ENCODE assay signal across 1 cellular context in genomic region chr11:17554487-17554886, GRCh38.
TF ChIP-seq lines count a peak whose summit lies in the region.

No MANE protein-coding gene starts in this region.

TF ChIP-seq in SK-N-SH treated with all-trans-retinoic acid at 6 μM for 48 hours, 23 proteins besides CTCF, POLR2A, EP300 and RAD21 (continued from another document):
- TF ChIP-seq TSHZ2 (CRISPR knock-in tag; IDR thresholded peaks at IDR 0.05) (no peak), ZNF8 (CRISPR knock-in tag; IDR thresholded peaks at IDR 0.05) (no peak), TOX (CRISPR knock-in tag; IDR thresholded peaks at IDR 0.05; ENCODE audit: borderline replicate concordance) (no peak), BACH2 (CRISPR knock-in tag; IDR thresholded peaks at IDR 0.05; ENCODE audit: borderline replicate concordance) (no peak), ESRRG (CRISPR knock-in tag; IDR thresholded peaks at IDR 0.05) (no peak), ZFP30 (CRISPR knock-in tag; IDR thresholded peaks at IDR 0.05) (no peak), GLIS3 (CRISPR knock-in tag; IDR thresholded peaks at IDR 0.05) (no peak), CREB5 (CRISPR knock-in tag; IDR thresholded peaks at IDR 0.05; ENCODE audit: low read depth) (no peak), RARB (CRISPR knock-in tag; IDR thresholded peaks at IDR 0.05) (no peak), ARNTL (CRISPR knock-in tag; IDR thresholded peaks at IDR 0.05; ENCODE audit: borderline replicate concordance, low read depth) (no peak)
- TF ChIP-seq, protein P1, sequence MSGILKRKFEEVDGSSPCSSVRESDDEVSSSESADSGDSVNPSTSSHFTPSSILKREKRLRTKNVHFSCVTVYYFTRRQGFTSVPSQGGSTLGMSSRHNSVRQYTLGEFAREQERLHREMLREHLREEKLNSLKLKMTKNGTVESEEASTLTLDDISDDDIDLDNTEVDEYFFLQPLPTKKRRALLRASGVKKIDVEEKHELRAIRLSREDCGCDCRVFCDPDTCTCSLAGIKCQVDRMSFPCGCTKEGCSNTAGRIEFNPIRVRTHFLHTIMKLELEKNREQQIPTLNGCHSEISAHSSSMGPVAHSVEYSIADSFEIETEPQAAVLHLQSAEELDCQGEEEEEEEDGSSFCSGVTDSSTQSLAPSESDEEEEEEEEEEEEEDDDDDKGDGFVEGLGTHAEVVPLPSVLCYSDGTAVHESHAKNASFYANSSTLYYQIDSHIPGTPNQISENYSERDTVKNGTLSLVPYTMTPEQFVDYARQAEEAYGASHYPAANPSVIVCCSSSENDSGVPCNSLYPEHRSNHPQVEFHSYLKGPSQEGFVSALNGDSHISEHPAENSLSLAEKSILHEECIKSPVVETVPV (CRISPR knock-in tag; IDR thresholded peaks at IDR 0.05), result no peak
